13 cellular contexts compared by ENCODE assay signal in the genomic region with DNA sequence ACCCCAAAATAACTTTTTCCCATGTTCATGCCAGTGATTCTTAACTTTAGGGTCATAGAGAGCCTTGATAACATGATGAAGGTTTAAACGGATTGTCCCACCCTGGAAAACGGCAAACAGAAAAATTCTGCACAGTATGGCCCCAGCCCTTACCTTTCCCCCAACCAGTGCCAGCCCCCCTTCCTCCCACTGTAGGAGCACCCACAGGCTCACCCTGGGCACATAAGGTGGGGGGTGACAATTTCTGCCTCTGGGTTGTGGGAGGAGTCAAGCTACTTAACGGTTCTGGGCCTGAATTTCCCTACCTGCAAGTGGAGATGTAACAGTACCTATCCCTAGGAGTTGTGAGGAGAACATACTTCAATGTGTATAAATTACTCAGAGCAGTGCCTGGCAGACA. TPM values are rescaled to one million over a fixed set of nuclear protein-coding genes. Genes with fewer than 3 reads are reported as not detected.
DNase-seq lines count a peak whose midpoint lies in the region; ATAC-seq and TF ChIP-seq lines count a peak whose summit lies in the region.
"Had no signal": no experiment of that assay in that cellular context is flagged by ENCODE, and none has a peak within 500 bp of the region (broad histone marks: within the 10 kb centered on the region; RNA-seq: fewer than 3 reads in every experiment).

No MANE protein-coding gene starts in this region.

- peaks cover 14% of the 10 kb centered on the region for H3K27me3 Mint-ChIP-seq in neural crest cell (ENCODE audit: low read depth)

- peak overlapping the region; percentile 35 for H3K27ac Mint-ChIP-seq in neural crest cell (ENCODE audit: unreplicated experiment)

- TF ChIP-seq CTCF in heart left ventricle (IDR thresholded peaks at IDR 0.05) (no peak), neural crest cell (conservative IDR thresholded peaks at IDR 0.05) (no peak), uterus (IDR thresholded peaks at IDR 0.05) (no peak), GM13976 (IDR thresholded peaks at IDR 0.05; ENCODE audit: borderline replicate concordance, control extremely low read depth, extremely low read depth, insufficient read depth, missing control alignments) (no peak)

- intact Hi-C loops in heart left ventricle (cut with DNase I) (loop anchor here in 1 of 10 donors (10.0 kb wide), 1 partner anchor 122 kb away; no protein-coding TSS in a partner anchor), left cardiac atrium (cut with DNase I) (loop anchor here in 1 of 2 donors (10.0 kb wide), 1 partner anchor 62 kb away; no protein-coding TSS in a partner anchor), uterus (cut with DNase I; ENCODE audit: low total_unique reads) (no loop called here)

- 13 to 32% (median 20%) methylated on average over 3 of the region's 3 CpGs for WGBS in heart left ventricle, 4 donors

- H3K9me3 ChIP-seq in heart left ventricle (no peaks in the 10 kb centered on the region), uterus (no peaks in the 10 kb centered on the region)
- H3K9me3 ChIP-seq: Peyer's patch, testis had no signal

- no peaks in the 10 kb centered on the region for H3K9me3 Mint-ChIP-seq in neural crest cell

- H3K4me3 Mint-ChIP-seq in neural crest cell = peak overlapping the region; percentile 44

- TF ChIP-seq POLR2A in heart left ventricle (IDR thresholded peaks at IDR 0.05) (no peak), uterus (IDR thresholded peaks at IDR 0.05) (no peak)

- in situ Hi-C loops in GM13976 (cut with MboI; ENCODE audit: low sequenced_read_pairs, unreplicated experiment) = no loop called here

- H3K27me3 ChIP-seq in heart left ventricle (no peaks in the 10 kb centered on the region), uterus (no peaks in the 10 kb centered on the region)
- H3K27me3 ChIP-seq: Peyer's patch, testis had no signal

- peaks cover 12 to 70% (median 49%) of the 10 kb centered on the region in 12 donors for H3K4me1 ChIP-seq in heart left ventricle
- H3K4me1 ChIP-seq in uterus = peaks cover 11 to 14% of the 10 kb centered on the region in 2 donors

- ATAC-seq in heart left ventricle (no peak), left cardiac atrium (no peak), GM18909 (IDR thresholded peaks at IDR 0.05; ENCODE audit: poor library complexity, unreplicated experiment) (no peak)

- peaks cover 22% of the 10 kb centered on the region for H3K4me1 Mint-ChIP-seq in neural crest cell

- H3K4me3 ChIP-seq in heart left ventricle (no peak overlapping the region), uterus (no peak overlapping the region)
- H3K4me3 ChIP-seq: Peyer's patch, testis had no signal

- no peaks in the 10 kb centered on the region for H3K36me3 Mint-ChIP-seq in neural crest cell (ENCODE audit: low read depth)

- H3K36me3 ChIP-seq in heart left ventricle (peaks cover 2 to 95% (median 70%) of the 10 kb centered on the region in 9 donors), uterus (no peaks in the 10 kb centered on the region)

- peak in 1 of 5 donors; percentile 16 for DNase-seq in heart left ventricle
- no peak for DNase-seq in left cardiac atrium
- DNase-seq in caudate nucleus (lab: John Stamatoyannopoulos, UW) = no peak
- DNase-seq in neural crest cell (ENCODE audit: low read depth, low spot score) = no peak
- DNase-seq in uterus = no peak
- DNase-seq in epidermal melanocyte (ENCODE audit: insufficient read length, low spot score) = no peak
- no peak for DNase-seq in GM13976 (ENCODE audit: low spot score)
- DNase-seq: activated T-cell treated with anti-CD3 and anti-CD28 coated beads, Interleukin-2, amount 50 U/mL, for 48 hours; kidney glomerular epithelial cell; NCI-H226 had no signal

- H3K27ac ChIP-seq in heart left ventricle = peak overlapping the region in 10 of 12 donors; percentile 42 to 72 (median 46)
- peak overlapping the region; percentile 52 for H3K27ac ChIP-seq in caudate nucleus (ENCODE audit: low read depth, low read length)
- peak overlapping the region; percentile 67 to 73 for H3K27ac ChIP-seq in uterus

RNA-seq across cellular contexts. Expression of a gene that starts 18.1 kb away (rescaled TPM):
- total RNA-seq in heart left ventricle (1 to 10 TPM; 1.9 to 8.7 (median 3.1) TPM), left cardiac atrium (1 to 10 TPM; 3.8 to 4.4 TPM), neural crest cell (50.8 and 53.6 TPM in 2 replicates), uterus (10 to 100 TPM in 1 of 4 donors, 1 to 10 TPM in 2, under 1 TPM in 1; 0.59 to 14.4 (median 5.2) TPM)
- polyA plus RNA-seq in heart left ventricle = 1 to 10 TPM; 1.9 to 2.6 TPM

RNA-seq across cellular contexts. Expression of a gene that starts 18.4 kb away (rescaled TPM):
- 10 to 100 TPM; 44.1 to 79.4 (median 52.5) TPM for total RNA-seq in heart left ventricle
- polyA plus RNA-seq in heart left ventricle = 10 to 100 TPM; 48.8 to 86.1 TPM
- total RNA-seq in left cardiac atrium = 10 to 100 TPM; 47.0 to 48.7 TPM
- total RNA-seq in neural crest cell = 42.0 and 44.0 TPM in 2 replicates
- 100 to 1,000 TPM in 2 of 4 donors, 10 to 100 TPM in 2; 73.2 to 276 (median 103) TPM for total RNA-seq in uterus
